ENCODE assay signal across 21 cellular contexts in genomic region chr2:217068677-217069250, GRCh38.
"Had no signal": no experiment of that assay in that cellular context is flagged by ENCODE, and none has a peak within 500 bp of the region (broad histone marks: within the 10 kb centered on the region; RNA-seq: fewer than 3 reads in every experiment).

No MANE protein-coding gene starts in this region.

- H3K4me3 Mint-ChIP-seq: endodermal cell, naive B cell, nephron progenitor cell had no signal

- FAIRE-seq: endothelial cell of umbilical vein had no signal

- H3K27ac Mint-ChIP-seq: endodermal cell, naive B cell, nephron progenitor cell had no signal

- ATAC-seq: left colon, left ventricle myocardium superior, sciatic nerve had no signal

- H3K27ac ChIP-seq: coronary artery, foreskin keratinocyte, neutrophil, psoas muscle, skin epidermis, tibial artery, upper lobe of left lung, uterus had no signal

- H3K27me3 ChIP-seq: foreskin keratinocyte, neutrophil, tibial artery, upper lobe of left lung, uterus had no signal

- H3K9me3 ChIP-seq: neutrophil, psoas muscle, tibial artery, upper lobe of left lung, uterus had no signal

- H3K4me3 ChIP-seq: coronary artery, lung, psoas muscle, skin epidermis, tibial artery, upper lobe of left lung, uterus had no signal

- DNase-seq: effector CD4-positive, alpha-beta T cell; endodermal cell; foreskin keratinocyte; left colon; left ventricle myocardium superior; mesendoderm; naive B cell; nephron progenitor cell; psoas muscle; retina; stimulated activated CD4-positive, alpha-beta T cell treated with anti-CD3 and anti-CD28 coated beads, Interleukin-12 subunit alpha, Interleukin-12 subunit beta, amount 100 ng/mL, for 4 hours; stimulated activated naive CD4-positive, alpha-beta T cell treated with Interleukin-2 at 50 U/mL for 16 hours; tibial artery; uterus had no signal

- H3K4me1 ChIP-seq: psoas muscle, tibial artery, uterus had no signal

- H3K36me3 ChIP-seq: neutrophil, tibial artery, upper lobe of left lung, uterus had no signal

- H3K4me1 Mint-ChIP-seq: naive B cell had no signal
